In genomic region chr15:100383302-100384107, GRCh38 we compare ENCODE assay signal across 9 cellular contexts. TPM values are rescaled to one million over a fixed set of nuclear protein-coding genes. Genes with fewer than 3 reads are reported as not detected.
DNase-seq lines count a peak whose midpoint lies in the region; ATAC-seq and TF ChIP-seq lines count a peak whose summit lies in the region.
"Had no signal": no experiment of that assay in that cellular context is flagged by ENCODE, and none has a peak within 500 bp of the region (broad histone marks: within the 10 kb centered on the region; RNA-seq: fewer than 3 reads in every experiment).

No MANE protein-coding gene starts in this region.

- H3K9me3 ChIP-seq in lung (ENCODE audit: control insufficient read depth in 2 of 2, insufficient read depth in 1 of 2, low read length in 1 of 2) = peaks cover 3 to 19% of the 10 kb centered on the region in 2 donors

- no peaks in the 10 kb centered on the region for H3K27me3 ChIP-seq in lung (ENCODE audit: control insufficient read depth, insufficient read depth)
- H3K27me3 ChIP-seq: BLaER1 had no signal

- TF ChIP-seq EP300 in Ishikawa (IDR thresholded peaks at IDR 0.05; ENCODE audit: borderline replicate concordance) = no peak

- peak; percentile 22 for TF ChIP-seq CTCF in astrocyte of the cerebellum (IDR thresholded peaks at IDR 0.05; ENCODE audit: low read depth, low read length, missing control alignments)
- peak; percentile 10 for TF ChIP-seq CTCF in lung (IDR thresholded peaks at IDR 0.05; ENCODE audit: control extremely low read depth, extremely low read depth)

- TF ChIP-seq RAD21 in Ishikawa (IDR thresholded peaks at IDR 0.05; ENCODE audit: low read depth) = peak; percentile 64

- in situ Hi-C loops in astrocyte of the cerebellum (cut with HindIII; ENCODE audit: low sequenced_read_pairs) = no loop called here

- WGBS in lung, 2 donors = 28 to 41% methylated on average over 3 of the region's 3 CpGs

- H3K27ac ChIP-seq in lung (ENCODE audit: low read depth in 1 of 2, low read length in 1 of 2) = no peak overlapping the region
- H3K27ac ChIP-seq: BLaER1 had no signal

- no peaks in the 10 kb centered on the region for H3K36me3 ChIP-seq in lung (ENCODE audit: control insufficient read depth in 2 of 2, insufficient read depth in 2 of 2, low read length in 2 of 2)
- H3K36me3 ChIP-seq: BLaER1 had no signal

- DNase-seq in NCI-H2196 (lab: John Stamatoyannopoulos, UW; ENCODE audit: unreplicated experiment) (peak; percentile 1), NCI-H2196 treated with DMSO at 0.1 percent for 48 hours (lab: John Stamatoyannopoulos, UW; ENCODE audit: unreplicated experiment) (no peak), astrocyte of the cerebellum (ENCODE audit: low read depth) (no peak), lung (ENCODE audit: low spot score) (peak; percentile 38), amniotic stem cell (lab: John Stamatoyannopoulos, UW) (no peak)

- ATAC-seq in lung (ENCODE audit: insufficient read depth, low FRiP score) = no peak
- ATAC-seq in HG02642 (IDR thresholded peaks at IDR 0.05; ENCODE audit: poor library complexity, unreplicated experiment) = no peak
- no peak for ATAC-seq in GM21515 (IDR thresholded peaks at IDR 0.05; ENCODE audit: unreplicated experiment)

- H3K4me1 ChIP-seq in lung (ENCODE audit: control insufficient read depth in 2 of 2, insufficient read depth in 2 of 2, low read length in 2 of 2) = no peaks in the 10 kb centered on the region
- H3K4me1 ChIP-seq: BLaER1 had no signal

- no peak overlapping the region for H3K4me3 ChIP-seq in astrocyte of the cerebellum (ENCODE audit: low read depth, low read length)
- no peak overlapping the region for H3K4me3 ChIP-seq in lung
- H3K4me3 ChIP-seq: BLaER1 had no signal

TF ChIP-seq in Ishikawa, 13 proteins besides CTCF, POLR2A, EP300 and RAD21:
- TF ChIP-seq TAF1 (IDR thresholded peaks at IDR 0.05; ENCODE audit: low read depth) (no peak), TEAD4 (IDR thresholded peaks at IDR 0.05) (no peak), FOXM1 (IDR thresholded peaks at IDR 0.05; ENCODE audit: borderline replicate concordance, low read depth) (no peak), NFIC (IDR thresholded peaks at IDR 0.05) (no peak), YY1 (IDR thresholded peaks at IDR 0.05; ENCODE audit: low read depth) (no peak), TCF12 (IDR thresholded peaks at IDR 0.05; ENCODE audit: low read depth) (no peak), EGR1 (IDR thresholded peaks at IDR 0.05) (no peak), CEBPB (IDR thresholded peaks at IDR 0.05) (no peak), REST (IDR thresholded peaks at IDR 0.05; ENCODE audit: low read depth) (no peak), CREB1 (IDR thresholded peaks at IDR 0.05; ENCODE audit: low read depth) (no peak), MAX (IDR thresholded peaks at IDR 0.05) (no peak), ZBTB7A (IDR thresholded peaks at IDR 0.05; ENCODE audit: low read depth) (no peak), USF1 (IDR thresholded peaks at IDR 0.05) (no peak)

RNA-seq across cellular contexts. Expression of gene ADAMTS17, which starts 41.7 kb away (rescaled TPM):
- total RNA-seq in lung = 1 to 10 TPM; 2.7 to 6.6 TPM
- polyA plus RNA-seq in lung = 1 to 10 TPM in 1 of 2 donors, under 1 TPM in 1; 0.47 to 1.6 TPM

Comparison
In these comparisons a context has a peak if more than half of its experiments do, and no peak if none do; other contexts are left out.
1. DNase-seq: peak in NCI-H2196 (single experiment) and lung (single experiment); none in NCI-H2196 treated with DMSO at 0.1 percent for 48 hours (single experiment), astrocyte of the cerebellum (single experiment) and amniotic stem cell (single experiment).